In the genomic region with DNA sequence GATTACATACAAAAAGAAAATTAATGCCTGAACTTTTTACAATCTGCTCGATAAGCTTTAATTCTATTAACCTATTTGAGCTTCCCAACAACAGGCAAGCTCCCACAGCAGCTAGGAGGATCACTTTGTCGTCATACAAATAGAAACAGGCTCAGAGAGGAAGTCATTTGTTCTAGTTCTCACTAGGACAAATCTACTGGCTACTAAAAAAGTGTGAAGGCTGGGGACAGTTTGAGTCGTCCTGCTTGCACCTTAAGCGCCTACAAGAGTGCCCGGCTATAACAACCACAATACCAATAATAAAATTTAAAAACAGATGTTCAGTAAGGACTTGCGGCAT, we compare ENCODE assay signal across 1 cellular context.
TF ChIP-seq lines count a peak whose summit lies in the region.

No MANE protein-coding gene starts in this region.

TF ChIP-seq in GM12878, 131 proteins besides CTCF, POLR2A, EP300 and RAD21 (continued from another document):
- TF ChIP-seq, protein P1, sequence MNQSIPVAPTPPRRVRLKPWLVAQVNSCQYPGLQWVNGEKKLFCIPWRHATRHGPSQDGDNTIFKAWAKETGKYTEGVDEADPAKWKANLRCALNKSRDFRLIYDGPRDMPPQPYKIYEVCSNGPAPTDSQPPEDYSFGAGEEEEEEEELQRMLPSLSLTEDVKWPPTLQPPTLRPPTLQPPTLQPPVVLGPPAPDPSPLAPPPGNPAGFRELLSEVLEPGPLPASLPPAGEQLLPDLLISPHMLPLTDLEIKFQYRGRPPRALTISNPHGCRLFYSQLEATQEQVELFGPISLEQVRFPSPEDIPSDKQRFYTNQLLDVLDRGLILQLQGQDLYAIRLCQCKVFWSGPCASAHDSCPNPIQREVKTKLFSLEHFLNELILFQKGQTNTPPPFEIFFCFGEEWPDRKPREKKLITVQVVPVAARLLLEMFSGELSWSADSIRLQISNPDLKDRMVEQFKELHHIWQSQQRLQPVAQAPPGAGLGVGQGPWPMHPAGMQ (IDR thresholded peaks at IDR 0.05; ENCODE audit: borderline replicate concordance), result no peak
- TF ChIP-seq ZSCAN29 (IDR thresholded peaks at IDR 0.05) (no peak), NFIC (IDR thresholded peaks at IDR 0.05; ENCODE audit: low read depth, low read length) (peak; percentile 57; the same call in 1 of the 2 replicates), SPI1 (IDR thresholded peaks at IDR 0.05; ENCODE audit: borderline replicate concordance, insufficient read depth, low read depth, low read length) (peak; percentile 65; the same call in 1 of the 2 replicates)
- TF ChIP-seq, protein P2, sequence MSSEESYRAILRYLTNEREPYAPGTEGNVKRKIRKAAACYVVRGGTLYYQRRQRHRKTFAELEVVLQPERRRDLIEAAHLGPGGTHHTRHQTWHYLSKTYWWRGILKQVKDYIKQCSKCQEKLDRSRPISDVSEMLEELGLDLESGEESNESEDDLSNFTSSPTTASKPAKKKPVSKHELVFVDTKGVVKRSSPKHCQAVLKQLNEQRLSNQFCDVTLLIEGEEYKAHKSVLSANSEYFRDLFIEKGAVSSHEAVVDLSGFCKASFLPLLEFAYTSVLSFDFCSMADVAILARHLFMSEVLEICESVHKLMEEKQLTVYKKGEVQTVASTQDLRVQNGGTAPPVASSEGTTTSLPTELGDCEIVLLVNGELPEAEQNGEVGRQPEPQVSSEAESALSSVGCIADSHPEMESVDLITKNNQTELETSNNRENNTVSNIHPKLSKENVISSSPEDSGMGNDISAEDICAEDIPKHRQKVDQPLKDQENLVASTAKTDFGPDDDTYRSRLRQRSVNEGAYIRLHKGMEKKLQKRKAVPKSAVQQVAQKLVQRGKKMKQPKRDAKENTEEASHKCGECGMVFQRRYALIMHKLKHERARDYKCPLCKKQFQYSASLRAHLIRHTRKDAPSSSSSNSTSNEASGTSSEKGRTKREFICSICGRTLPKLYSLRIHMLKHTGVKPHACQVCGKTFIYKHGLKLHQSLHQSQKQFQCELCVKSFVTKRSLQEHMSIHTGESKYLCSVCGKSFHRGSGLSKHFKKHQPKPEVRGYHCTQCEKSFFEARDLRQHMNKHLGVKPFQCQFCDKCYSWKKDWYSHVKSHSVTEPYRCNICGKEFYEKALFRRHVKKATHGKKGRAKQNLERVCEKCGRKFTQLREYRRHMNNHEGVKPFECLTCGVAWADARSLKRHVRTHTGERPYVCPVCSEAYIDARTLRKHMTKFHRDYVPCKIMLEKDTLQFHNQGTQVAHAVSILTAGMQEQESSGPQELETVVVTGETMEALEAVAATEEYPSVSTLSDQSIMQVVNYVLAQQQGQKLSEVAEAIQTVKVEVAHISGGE (CRISPR knock-in tag; IDR thresholded peaks at IDR 0.05), result no peak
